ENCODE assay signal across 1 cellular context in the genomic region with DNA sequence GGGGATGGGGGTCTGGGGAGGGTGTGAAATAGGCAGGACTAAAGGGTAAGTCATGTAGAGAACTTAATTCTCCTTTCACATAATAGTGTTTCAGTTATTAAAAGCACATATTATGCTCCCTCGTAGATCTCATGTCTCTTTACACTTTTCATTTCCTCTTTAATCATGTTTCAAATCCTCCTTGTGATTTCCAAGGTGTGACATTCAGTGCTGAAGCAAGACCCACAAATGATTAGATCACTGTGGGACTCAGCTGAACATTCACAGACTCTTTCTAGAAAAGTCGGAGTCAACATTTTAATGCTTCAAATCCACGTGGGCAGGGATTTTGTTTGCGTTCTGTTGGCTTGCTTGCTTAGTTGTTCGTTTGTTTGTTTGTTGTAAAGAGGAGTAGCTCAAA.
TF ChIP-seq lines count a peak whose summit lies in the region.

No MANE protein-coding gene starts in this region.

TF ChIP-seq in GM12878, 131 proteins besides CTCF, POLR2A, EP300 and RAD21 (continued from another document and continues in another):
- TF ChIP-seq, protein P1, sequence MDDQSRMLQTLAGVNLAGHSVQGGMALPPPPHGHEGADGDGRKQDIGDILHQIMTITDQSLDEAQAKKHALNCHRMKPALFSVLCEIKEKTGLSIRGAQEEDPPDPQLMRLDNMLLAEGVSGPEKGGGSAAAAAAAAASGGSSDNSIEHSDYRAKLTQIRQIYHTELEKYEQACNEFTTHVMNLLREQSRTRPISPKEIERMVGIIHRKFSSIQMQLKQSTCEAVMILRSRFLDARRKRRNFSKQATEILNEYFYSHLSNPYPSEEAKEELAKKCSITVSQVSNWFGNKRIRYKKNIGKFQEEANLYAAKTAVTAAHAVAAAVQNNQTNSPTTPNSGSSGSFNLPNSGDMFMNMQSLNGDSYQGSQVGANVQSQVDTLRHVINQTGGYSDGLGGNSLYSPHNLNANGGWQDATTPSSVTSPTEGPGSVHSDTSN (IDR thresholded peaks at IDR 0.05; ENCODE audit: insufficient replicate concordance, low read depth, low read length): no peak
- TF ChIP-seq, protein P2, sequence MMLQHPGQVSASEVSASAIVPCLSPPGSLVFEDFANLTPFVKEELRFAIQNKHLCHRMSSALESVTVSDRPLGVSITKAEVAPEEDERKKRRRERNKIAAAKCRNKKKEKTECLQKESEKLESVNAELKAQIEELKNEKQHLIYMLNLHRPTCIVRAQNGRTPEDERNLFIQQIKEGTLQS (IDR thresholded peaks at IDR 0.05; ENCODE audit: borderline replicate concordance, extremely low read depth, low read depth, low read length): no peak
- 0 out of 2 replicates have a peak, but pooled peaks have one; percentile 43 for TF ChIP-seq SMARCA5 (IDR thresholded peaks at IDR 0.05)
- no peak for TF ChIP-seq JUNB (IDR thresholded peaks at IDR 0.05)
- TF ChIP-seq, protein P3, sequence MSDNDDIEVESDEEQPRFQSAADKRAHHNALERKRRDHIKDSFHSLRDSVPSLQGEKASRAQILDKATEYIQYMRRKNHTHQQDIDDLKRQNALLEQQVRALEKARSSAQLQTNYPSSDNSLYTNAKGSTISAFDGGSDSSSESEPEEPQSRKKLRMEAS (IDR thresholded peaks at IDR 0.05; ENCODE audit: low read depth, low read length): no peak
- no peak for TF ChIP-seq ZNF622 (IDR thresholded peaks at IDR 0.05)
- TF ChIP-seq, protein P4, sequence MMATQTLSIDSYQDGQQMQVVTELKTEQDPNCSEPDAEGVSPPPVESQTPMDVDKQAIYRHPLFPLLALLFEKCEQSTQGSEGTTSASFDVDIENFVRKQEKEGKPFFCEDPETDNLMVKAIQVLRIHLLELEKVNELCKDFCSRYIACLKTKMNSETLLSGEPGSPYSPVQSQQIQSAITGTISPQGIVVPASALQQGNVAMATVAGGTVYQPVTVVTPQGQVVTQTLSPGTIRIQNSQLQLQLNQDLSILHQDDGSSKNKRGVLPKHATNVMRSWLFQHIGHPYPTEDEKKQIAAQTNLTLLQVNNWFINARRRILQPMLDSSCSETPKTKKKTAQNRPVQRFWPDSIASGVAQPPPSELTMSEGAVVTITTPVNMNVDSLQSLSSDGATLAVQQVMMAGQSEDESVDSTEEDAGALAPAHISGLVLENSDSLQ (IDR thresholded peaks at IDR 0.05): no peak
- TF ChIP-seq TBL1XR1 (IDR thresholded peaks at IDR 0.05; ENCODE audit: low read depth, low read length): no peak
- no peak for TF ChIP-seq ZNF207 (IDR thresholded peaks at IDR 0.05; ENCODE audit: borderline replicate concordance)
- no peak for TF ChIP-seq MYC (IDR thresholded peaks at IDR 0.05; ENCODE audit: insufficient read depth, insufficient read length, insufficient replicate concordance, low read length, severe bottlenecking)
- peak; percentile 61; the same call in 1 of the 2 replicates for TF ChIP-seq BMI1 (IDR thresholded peaks at IDR 0.05; ENCODE audit: borderline replicate concordance)
- TF ChIP-seq NFIC (IDR thresholded peaks at IDR 0.05; ENCODE audit: low read depth, low read length): no peak; the same call in 1 of the 2 replicates
- no peak for TF ChIP-seq WRNIP1 (IDR thresholded peaks at IDR 0.05; ENCODE audit: borderline replicate concordance, low read depth, low read length)
- no peak for TF ChIP-seq CREB1 (IDR thresholded peaks at IDR 0.05; ENCODE audit: low read depth)
- TF ChIP-seq BRCA1 (IDR thresholded peaks at IDR 0.05; ENCODE audit: low read depth, low read length): no peak
- no peak for TF ChIP-seq NRF1 (conservative IDR thresholded peaks at IDR 0.05; ENCODE audit: low read depth, low read length)
- TF ChIP-seq MTA3 (IDR thresholded peaks at IDR 0.05; ENCODE audit: borderline replicate concordance, low read length): no peak
- TF ChIP-seq TCF7 (IDR thresholded peaks at IDR 0.05; ENCODE audit: borderline replicate concordance): no peak
- no peak for TF ChIP-seq MXI1 (IDR thresholded peaks at IDR 0.05; ENCODE audit: low read depth, low read length)
- no peak for TF ChIP-seq YBX1 (IDR thresholded peaks at IDR 0.05)
- no peak for TF ChIP-seq CHD4 (IDR thresholded peaks at IDR 0.05)
- peak; percentile 41; the same call in 1 of the 2 replicates for TF ChIP-seq BACH1 (IDR thresholded peaks at IDR 0.05; ENCODE audit: borderline replicate concordance)
- no peak for TF ChIP-seq YY1 (IDR thresholded peaks at IDR 0.05; ENCODE audit: low read depth, low read length)
- TF ChIP-seq, protein P5, sequence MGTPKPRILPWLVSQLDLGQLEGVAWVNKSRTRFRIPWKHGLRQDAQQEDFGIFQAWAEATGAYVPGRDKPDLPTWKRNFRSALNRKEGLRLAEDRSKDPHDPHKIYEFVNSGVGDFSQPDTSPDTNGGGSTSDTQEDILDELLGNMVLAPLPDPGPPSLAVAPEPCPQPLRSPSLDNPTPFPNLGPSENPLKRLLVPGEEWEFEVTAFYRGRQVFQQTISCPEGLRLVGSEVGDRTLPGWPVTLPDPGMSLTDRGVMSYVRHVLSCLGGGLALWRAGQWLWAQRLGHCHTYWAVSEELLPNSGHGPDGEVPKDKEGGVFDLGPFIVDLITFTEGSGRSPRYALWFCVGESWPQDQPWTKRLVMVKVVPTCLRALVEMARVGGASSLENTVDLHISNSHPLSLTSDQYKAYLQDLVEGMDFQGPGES (IDR thresholded peaks at IDR 0.05): no peak
- no peak for TF ChIP-seq ZBED1 (IDR thresholded peaks at IDR 0.05; ENCODE audit: borderline replicate concordance)
- no peak for TF ChIP-seq ASH2L (IDR thresholded peaks at IDR 0.05; ENCODE audit: borderline replicate concordance, low read depth)
- no peak for TF ChIP-seq STAT3 (IDR thresholded peaks at IDR 0.05; ENCODE audit: low read depth, low read length)
- TF ChIP-seq, protein P6, sequence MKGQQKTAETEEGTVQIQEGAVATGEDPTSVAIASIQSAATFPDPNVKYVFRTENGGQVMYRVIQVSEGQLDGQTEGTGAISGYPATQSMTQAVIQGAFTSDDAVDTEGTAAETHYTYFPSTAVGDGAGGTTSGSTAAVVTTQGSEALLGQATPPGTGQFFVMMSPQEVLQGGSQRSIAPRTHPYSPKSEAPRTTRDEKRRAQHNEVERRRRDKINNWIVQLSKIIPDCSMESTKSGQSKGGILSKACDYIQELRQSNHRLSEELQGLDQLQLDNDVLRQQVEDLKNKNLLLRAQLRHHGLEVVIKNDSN (IDR thresholded peaks at IDR 0.05; ENCODE audit: borderline replicate concordance, extremely low read length, insufficient read depth, low read depth, low read length): no peak
- TF ChIP-seq SIX5 (IDR thresholded peaks at IDR 0.05; ENCODE audit: low read depth, low read length, severe bottlenecking): no peak
- TF ChIP-seq, protein P7, sequence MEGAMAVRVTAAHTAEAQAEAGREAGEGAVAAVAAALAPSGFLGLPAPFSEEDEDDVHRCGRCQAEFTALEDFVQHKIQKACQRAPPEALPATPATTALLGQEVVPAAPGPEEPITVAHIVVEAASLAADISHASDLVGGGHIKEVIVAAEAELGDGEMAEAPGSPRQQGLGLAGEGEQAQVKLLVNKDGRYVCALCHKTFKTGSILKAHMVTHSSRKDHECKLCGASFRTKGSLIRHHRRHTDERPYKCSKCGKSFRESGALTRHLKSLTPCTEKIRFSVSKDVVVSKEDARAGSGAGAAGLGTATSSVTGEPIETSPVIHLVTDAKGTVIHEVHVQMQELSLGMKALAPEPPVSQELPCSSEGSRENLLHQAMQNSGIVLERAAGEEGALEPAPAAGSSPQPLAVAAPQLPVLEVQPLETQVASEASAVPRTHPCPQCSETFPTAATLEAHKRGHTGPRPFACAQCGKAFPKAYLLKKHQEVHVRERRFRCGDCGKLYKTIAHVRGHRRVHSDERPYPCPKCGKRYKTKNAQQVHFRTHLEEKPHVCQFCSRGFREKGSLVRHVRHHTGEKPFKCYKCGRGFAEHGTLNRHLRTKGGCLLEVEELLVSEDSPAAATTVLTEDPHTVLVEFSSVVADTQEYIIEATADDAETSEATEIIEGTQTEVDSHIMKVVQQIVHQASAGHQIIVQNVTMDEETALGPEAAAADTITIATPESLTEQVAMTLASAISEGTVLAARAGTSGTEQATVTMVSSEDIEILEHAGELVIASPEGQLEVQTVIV (IDR thresholded peaks at IDR 0.05; ENCODE audit: borderline replicate concordance, partially characterized antibody): no peak
- no peak for TF ChIP-seq HDAC6 (IDR thresholded peaks at IDR 0.05; ENCODE audit: unreplicated experiment)
- TF ChIP-seq, protein P8, sequence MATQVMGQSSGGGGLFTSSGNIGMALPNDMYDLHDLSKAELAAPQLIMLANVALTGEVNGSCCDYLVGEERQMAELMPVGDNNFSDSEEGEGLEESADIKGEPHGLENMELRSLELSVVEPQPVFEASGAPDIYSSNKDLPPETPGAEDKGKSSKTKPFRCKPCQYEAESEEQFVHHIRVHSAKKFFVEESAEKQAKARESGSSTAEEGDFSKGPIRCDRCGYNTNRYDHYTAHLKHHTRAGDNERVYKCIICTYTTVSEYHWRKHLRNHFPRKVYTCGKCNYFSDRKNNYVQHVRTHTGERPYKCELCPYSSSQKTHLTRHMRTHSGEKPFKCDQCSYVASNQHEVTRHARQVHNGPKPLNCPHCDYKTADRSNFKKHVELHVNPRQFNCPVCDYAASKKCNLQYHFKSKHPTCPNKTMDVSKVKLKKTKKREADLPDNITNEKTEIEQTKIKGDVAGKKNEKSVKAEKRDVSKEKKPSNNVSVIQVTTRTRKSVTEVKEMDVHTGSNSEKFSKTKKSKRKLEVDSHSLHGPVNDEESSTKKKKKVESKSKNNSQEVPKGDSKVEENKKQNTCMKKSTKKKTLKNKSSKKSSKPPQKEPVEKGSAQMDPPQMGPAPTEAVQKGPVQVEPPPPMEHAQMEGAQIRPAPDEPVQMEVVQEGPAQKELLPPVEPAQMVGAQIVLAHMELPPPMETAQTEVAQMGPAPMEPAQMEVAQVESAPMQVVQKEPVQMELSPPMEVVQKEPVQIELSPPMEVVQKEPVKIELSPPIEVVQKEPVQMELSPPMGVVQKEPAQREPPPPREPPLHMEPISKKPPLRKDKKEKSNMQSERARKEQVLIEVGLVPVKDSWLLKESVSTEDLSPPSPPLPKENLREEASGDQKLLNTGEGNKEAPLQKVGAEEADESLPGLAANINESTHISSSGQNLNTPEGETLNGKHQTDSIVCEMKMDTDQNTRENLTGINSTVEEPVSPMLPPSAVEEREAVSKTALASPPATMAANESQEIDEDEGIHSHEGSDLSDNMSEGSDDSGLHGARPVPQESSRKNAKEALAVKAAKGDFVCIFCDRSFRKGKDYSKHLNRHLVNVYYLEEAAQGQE (IDR thresholded peaks at IDR 0.05; ENCODE audit: low read depth, low read length): no peak
- TF ChIP-seq ZNF217 (IDR thresholded peaks at IDR 0.05): peak; percentile 51; the same call in 1 of the 2 replicates
- TF ChIP-seq, protein P9, sequence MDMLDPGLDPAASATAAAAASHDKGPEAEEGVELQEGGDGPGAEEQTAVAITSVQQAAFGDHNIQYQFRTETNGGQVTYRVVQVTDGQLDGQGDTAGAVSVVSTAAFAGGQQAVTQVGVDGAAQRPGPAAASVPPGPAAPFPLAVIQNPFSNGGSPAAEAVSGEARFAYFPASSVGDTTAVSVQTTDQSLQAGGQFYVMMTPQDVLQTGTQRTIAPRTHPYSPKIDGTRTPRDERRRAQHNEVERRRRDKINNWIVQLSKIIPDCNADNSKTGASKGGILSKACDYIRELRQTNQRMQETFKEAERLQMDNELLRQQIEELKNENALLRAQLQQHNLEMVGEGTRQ (IDR thresholded peaks at IDR 0.05; ENCODE audit: borderline replicate concordance, low read depth, low read length): no peak
- TF ChIP-seq, protein P10, sequence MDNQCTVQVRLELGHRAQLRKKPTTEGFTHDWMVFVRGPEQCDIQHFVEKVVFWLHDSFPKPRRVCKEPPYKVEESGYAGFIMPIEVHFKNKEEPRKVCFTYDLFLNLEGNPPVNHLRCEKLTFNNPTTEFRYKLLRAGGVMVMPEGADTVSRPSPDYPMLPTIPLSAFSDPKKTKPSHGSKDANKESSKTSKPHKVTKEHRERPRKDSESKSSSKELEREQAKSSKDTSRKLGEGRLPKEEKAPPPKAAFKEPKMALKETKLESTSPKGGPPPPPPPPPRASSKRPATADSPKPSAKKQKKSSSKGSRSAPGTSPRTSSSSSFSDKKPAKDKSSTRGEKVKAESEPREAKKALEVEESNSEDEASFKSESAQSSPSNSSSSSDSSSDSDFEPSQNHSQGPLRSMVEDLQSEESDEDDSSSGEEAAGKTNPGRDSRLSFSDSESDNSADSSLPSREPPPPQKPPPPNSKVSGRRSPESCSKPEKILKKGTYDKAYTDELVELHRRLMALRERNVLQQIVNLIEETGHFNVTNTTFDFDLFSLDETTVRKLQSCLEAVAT (IDR thresholded peaks at IDR 0.05): no peak
- 0 out of 2 replicates have a peak, but pooled peaks have one; percentile 23 for TF ChIP-seq NBN (IDR thresholded peaks at IDR 0.05)
- TF ChIP-seq, protein P11, sequence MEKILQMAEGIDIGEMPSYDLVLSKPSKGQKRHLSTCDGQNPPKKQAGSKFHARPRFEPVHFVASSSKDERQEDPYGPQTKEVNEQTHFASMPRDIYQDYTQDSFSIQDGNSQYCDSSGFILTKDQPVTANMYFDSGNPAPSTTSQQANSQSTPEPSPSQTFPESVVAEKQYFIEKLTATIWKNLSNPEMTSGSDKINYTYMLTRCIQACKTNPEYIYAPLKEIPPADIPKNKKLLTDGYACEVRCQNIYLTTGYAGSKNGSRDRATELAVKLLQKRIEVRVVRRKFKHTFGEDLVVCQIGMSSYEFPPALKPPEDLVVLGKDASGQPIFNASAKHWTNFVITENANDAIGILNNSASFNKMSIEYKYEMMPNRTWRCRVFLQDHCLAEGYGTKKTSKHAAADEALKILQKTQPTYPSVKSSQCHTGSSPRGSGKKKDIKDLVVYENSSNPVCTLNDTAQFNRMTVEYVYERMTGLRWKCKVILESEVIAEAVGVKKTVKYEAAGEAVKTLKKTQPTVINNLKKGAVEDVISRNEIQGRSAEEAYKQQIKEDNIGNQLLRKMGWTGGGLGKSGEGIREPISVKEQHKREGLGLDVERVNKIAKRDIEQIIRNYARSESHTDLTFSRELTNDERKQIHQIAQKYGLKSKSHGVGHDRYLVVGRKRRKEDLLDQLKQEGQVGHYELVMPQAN (conservative IDR thresholded peaks at IDR 0.05): no peak
- no peak for TF ChIP-seq PAX5 (IDR thresholded peaks at IDR 0.05; ENCODE audit: borderline replicate concordance, low read depth, low read length)
- no peak for TF ChIP-seq SREBF1 (IDR thresholded peaks at IDR 0.05; ENCODE audit: low read length)
- no peak for TF ChIP-seq CHD1 (IDR thresholded peaks at IDR 0.05; ENCODE audit: low read depth, low read length)
- TF ChIP-seq, protein P12, sequence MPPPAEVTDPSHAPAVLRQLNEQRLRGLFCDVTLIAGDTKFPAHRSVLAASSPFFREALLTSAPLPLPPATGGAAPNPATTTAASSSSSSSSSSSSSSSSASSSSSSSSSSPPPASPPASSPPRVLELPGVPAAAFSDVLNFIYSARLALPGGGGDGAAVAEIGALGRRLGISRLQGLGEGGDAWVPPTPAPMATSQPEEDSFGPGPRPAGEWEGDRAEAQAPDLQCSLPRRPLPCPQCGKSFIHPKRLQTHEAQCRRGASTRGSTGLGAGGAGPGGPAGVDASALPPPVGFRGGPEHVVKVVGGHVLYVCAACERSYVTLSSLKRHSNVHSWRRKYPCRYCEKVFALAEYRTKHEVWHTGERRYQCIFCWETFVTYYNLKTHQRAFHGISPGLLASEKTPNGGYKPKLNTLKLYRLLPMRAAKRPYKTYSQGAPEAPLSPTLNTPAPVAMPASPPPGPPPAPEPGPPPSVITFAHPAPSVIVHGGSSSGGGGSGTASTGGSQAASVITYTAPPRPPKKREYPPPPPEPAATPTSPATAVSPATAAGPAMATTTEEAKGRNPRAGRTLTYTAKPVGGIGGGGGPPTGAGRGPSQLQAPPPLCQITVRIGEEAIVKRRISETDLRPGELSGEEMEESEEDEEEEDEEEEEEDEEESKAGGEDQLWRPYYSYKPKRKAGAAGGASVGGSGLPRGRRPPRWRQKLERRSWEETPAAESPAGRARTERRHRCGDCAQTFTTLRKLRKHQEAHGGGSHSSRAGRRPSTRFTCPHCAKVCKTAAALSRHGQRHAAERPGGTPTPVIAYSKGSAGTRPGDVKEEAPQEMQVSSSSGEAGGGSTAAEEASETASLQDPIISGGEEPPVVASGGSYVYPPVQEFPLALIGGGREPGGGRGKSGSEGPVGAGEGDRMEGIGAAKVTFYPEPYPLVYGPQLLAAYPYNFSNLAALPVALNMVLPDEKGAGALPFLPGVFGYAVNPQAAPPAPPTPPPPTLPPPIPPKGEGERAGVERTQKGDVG (CRISPR knock-in tag; IDR thresholded peaks at IDR 0.05): no peak
